11 cellular contexts compared by ENCODE assay signal in genomic region chr14:81323621-81324400, GRCh38.
DNase-seq lines count a peak whose midpoint lies in the region; ATAC-seq, FAIRE-seq and TF ChIP-seq lines count a peak whose summit lies in the region.
"Had no signal": no experiment of that assay in that cellular context is flagged by ENCODE, and none has a peak within 500 bp of the region (broad histone marks: within the 10 kb centered on the region; RNA-seq: fewer than 3 reads in every experiment).

No MANE protein-coding gene starts in this region.

- H3K18ac ChIP-seq in H1 (ENCODE audit: extremely low read depth, low read length), result peak overlapping the region; percentile 27; the same call in 1 of the 2 replicates

- H3K23me2 ChIP-seq in H1 (ENCODE audit: low read depth, low read length), result no peaks in the 10 kb centered on the region; the same call in 1 of the 2 replicates

- no peak for TF ChIP-seq EP300 in H1 (IDR thresholded peaks at IDR 0.05; ENCODE audit: borderline replicate concordance in 1 of 2, low read depth in 2 of 2, low read length in 2 of 2)

- H3K4me1 ChIP-seq in H1 (replicated peaks in 1 of 4; ENCODE audit: control insufficient read depth in 3 of 4, insufficient read depth in 4 of 4, low read length in 3 of 4), result peaks cover 2 to 26% (median 15%) of the 10 kb centered on the region in 4 experiments; a peak in 5 of 7 replicates
- H3K4me1 ChIP-seq in parathyroid adenoma, result no peaks in the 10 kb centered on the region

- POLR2A ChIA-PET in H1 (lab: Charles Lee; ENCODE audit: partially characterized antibody), result interaction anchor here (1.2 to 1.5 kb wide), 2 partner anchors 9 to 12 kb away, joined by 4 to 5 read pairs; no protein-coding TSS in a partner anchor
- POLR2A ChIA-PET in CD4-positive, alpha-beta T cell (lab: Charles Lee), result no interaction called here
- POLR2A ChIA-PET in naive thymus-derived CD8-positive, alpha-beta T cell (lab: Charles Lee), result no interaction called here

- no peak overlapping the region for H2BK120ac ChIP-seq in H1 (replicated peaks; ENCODE audit: low read depth, low read length)

- no peak overlapping the region for H3K4ac ChIP-seq in H1 (replicated peaks; ENCODE audit: insufficient read length, low read depth, low read length)

- no peak overlapping the region; the same call in 1 of the 2 replicates for H2BK5ac ChIP-seq in H1 (ENCODE audit: low read depth, low read length)

- H4K8ac ChIP-seq in H1 (ENCODE audit: extremely low read depth, insufficient read depth, low read length), result no peak overlapping the region; the same call in 1 of the 2 replicates

- peak overlapping the region in 3 of 4 experiments; percentile 38 to 57 (median 38); a peak in 6 of 8 replicates for H3K4me3 ChIP-seq in H1 (ENCODE audit: extremely low read depth in 1 of 4, insufficient read depth in 2 of 4, low read depth in 3 of 4, low read length in 4 of 4)
- H3K4me3 ChIP-seq in parathyroid adenoma (ENCODE audit: low read depth, low read length), result peak overlapping the region; percentile 25

- TF ChIP-seq CTCF in H1 (IDR thresholded peaks at IDR 0.05; ENCODE audit: control extremely low read depth in 1 of 3, insufficient read depth in 1 of 3, low read depth in 1 of 3, low read length in 3 of 3), result no peak
- no peak for TF ChIP-seq CTCF in parathyroid adenoma (IDR thresholded peaks at IDR 0.05)
- TF ChIP-seq CTCF in CD4-positive, alpha-beta T cell (IDR thresholded peaks at IDR 0.05), result no peak
- TF ChIP-seq CTCF in GM20000 (IDR thresholded peaks at IDR 0.05; ENCODE audit: extremely low read depth, missing control alignments), result no peak

- H2BK15ac ChIP-seq in H1 (ENCODE audit: low read length), result no peak overlapping the region

- no peaks in the 10 kb centered on the region for H3K9me3 Mint-ChIP-seq in CD4-positive, alpha-beta T cell
- no peaks in the 10 kb centered on the region for H3K9me3 Mint-ChIP-seq in naive thymus-derived CD8-positive, alpha-beta T cell

- H3K27ac ChIP-seq in H1 (ENCODE audit: low read depth, low read length) (peak overlapping the region; percentile 4; the same call in 1 of the 2 replicates), parathyroid adenoma (no peak overlapping the region)
- H3K27ac ChIP-seq in CD4-positive, alpha-beta T cell (ENCODE audit: low read depth, low read length), result no peak overlapping the region

- H3K4me2 ChIP-seq in H1 (ENCODE audit: insufficient read depth in 1 of 2, low read depth in 2 of 2, low read length in 2 of 2), result peak overlapping the region; percentile 51 to 69
- peak overlapping the region; percentile 59 for H3K4me2 ChIP-seq in parathyroid adenoma (ENCODE audit: low read length)

- peak; percentile 98 for DNase-seq in DMS79 treated with DMSO at 0.1 percent for 48 hours (lab: John Stamatoyannopoulos, UW)
- DNase-seq in NCI-H226, result peak; percentile 74
- DNase-seq in H1 (ENCODE audit: low read depth in 1 of 2, low spot score in 2 of 2), result peak; percentile 29 to 61
- no peak for DNase-seq in CD4-positive, alpha-beta T cell
- no peak for DNase-seq in activated CD4-positive, alpha-beta T cell treated with anti-CD3 and anti-CD28 coated beads for 1 hour
- no peak for DNase-seq in GM20000 (ENCODE audit: low spot score)
- DNase-seq in naive thymus-derived CD8-positive, alpha-beta T cell, result no peak
- DNase-seq: NCI-H1048, right cardiac atrium had no signal

- no peak overlapping the region; the same call in 1 of the 2 replicates for H2AK5ac ChIP-seq in H1 (ENCODE audit: low read depth, low read length)

- H3K27me3 ChIP-seq in H1 (replicated peaks in 1 of 4; ENCODE audit: control insufficient read depth in 3 of 4, extremely low read depth in 1 of 4, insufficient read depth in 3 of 4, low read length in 3 of 4) (no peaks in the 10 kb centered on the region), parathyroid adenoma (ENCODE audit: control insufficient read depth, insufficient read depth, low read length) (no peaks in the 10 kb centered on the region)
- H3K27me3 ChIP-seq in CD4-positive, alpha-beta T cell (ENCODE audit: control insufficient read depth, insufficient read depth, low read length), result no peaks in the 10 kb centered on the region

- H3K4me3 Mint-ChIP-seq in CD4-positive, alpha-beta T cell, result no peak overlapping the region
- H3K4me3 Mint-ChIP-seq in naive thymus-derived CD8-positive, alpha-beta T cell, result no peak overlapping the region

- no peak overlapping the region for H3K27ac Mint-ChIP-seq in CD4-positive, alpha-beta T cell
- H3K27ac Mint-ChIP-seq in naive thymus-derived CD8-positive, alpha-beta T cell, result no peak overlapping the region

- no peak overlapping the region for H3K56ac ChIP-seq in H1 (replicated peaks; ENCODE audit: insufficient read length, low read depth, low read length)

- no peaks in the 10 kb centered on the region for H3K36me3 Mint-ChIP-seq in CD4-positive, alpha-beta T cell (ENCODE audit: low read depth)
- no peaks in the 10 kb centered on the region for H3K36me3 Mint-ChIP-seq in naive thymus-derived CD8-positive, alpha-beta T cell

- H3K79me2 ChIP-seq in H1 (ENCODE audit: control insufficient read depth in 1 of 2, insufficient read depth in 2 of 2, low read length in 2 of 2), result peaks cover 0 to 7% of the 10 kb centered on the region in 2 experiments; a peak in 2 of 4 replicates
- no peaks in the 10 kb centered on the region for H3K79me2 ChIP-seq in parathyroid adenoma

- no peak for ATAC-seq in CD4-positive, alpha-beta T cell (ENCODE audit: poor library complexity)
- ATAC-seq in naive thymus-derived CD8-positive, alpha-beta T cell, result no peak

- H3K23ac ChIP-seq in H1 (ENCODE audit: insufficient read length), result no peak overlapping the region

- TF ChIP-seq RAD21 in H1 (IDR thresholded peaks at IDR 0.05 in 1 of 2, conservative IDR thresholded peaks at IDR 0.05 in 1 of 2; ENCODE audit: low read depth in 2 of 2, low read length in 2 of 2), result no peak; a peak in 1 of 4 replicates

- no peaks in the 10 kb centered on the region; the same call in none of the 2 replicates for H3K79me1 ChIP-seq in H1 (ENCODE audit: low read depth, low read length)

- no peak overlapping the region for H2BK20ac ChIP-seq in H1 (ENCODE audit: low read length)

- no peak overlapping the region for H4K5ac ChIP-seq in H1 (ENCODE audit: insufficient read length, low read depth, low read length)

- TF ChIP-seq POLR2A in H1 (IDR thresholded peaks at IDR 0.05; ENCODE audit: control extremely low read depth in 1 of 2, low read depth in 2 of 2, low read length in 2 of 2), result no peak

- no peaks in the 10 kb centered on the region for H3K27me3 Mint-ChIP-seq in CD4-positive, alpha-beta T cell
- H3K27me3 Mint-ChIP-seq in naive thymus-derived CD8-positive, alpha-beta T cell, result peaks cover 0 to 10% (median 1%) of the 10 kb centered on the region in 5 donors

- H3K9me3 ChIP-seq in H1 (ENCODE audit: insufficient read depth in 2 of 2, low read depth in 1 of 2, low read length in 1 of 2) (no peaks in the 10 kb centered on the region), parathyroid adenoma (ENCODE audit: control insufficient read depth, low read length) (no peaks in the 10 kb centered on the region)
- H3K9me3 ChIP-seq in CD4-positive, alpha-beta T cell (ENCODE audit: control insufficient read depth, low read length), result no peaks in the 10 kb centered on the region

- CTCF ChIA-PET in H1 (lab: Charles Lee; ENCODE audit: partially characterized antibody), result interaction anchor here (1.2 to 1.3 kb wide), 2 partner anchors 109 to 136 kb away, joined by 3 to 5 read pairs; no protein-coding TSS in a partner anchor
- CTCF ChIA-PET in CD4-positive, alpha-beta T cell (lab: Charles Lee), result interaction anchor here (1.0 kb wide), 1 partner anchor 11 kb away, joined by 3 read pairs; no protein-coding TSS in a partner anchor

- WGBS in H1 (ENCODE audit: extremely low coverage in 1 of 2, insufficient coverage in 1 of 2, insufficient read length in 1 of 2, insufficient replicate concordance in 2 of 2, low coverage in 1 of 2, low lambda C conversion rate in 2 of 2, missing lambda C conversion rate in 1 of 2), 2 experiments, result 20% methylated on average over 15 of the region's 16 CpGs; no CpG with 5 or more reads in 1 of the 2 experiments

- no peak overlapping the region for H4K91ac ChIP-seq in H1 (replicated peaks; ENCODE audit: insufficient read length, low read length)

- H3K36me3 ChIP-seq in H1 (ENCODE audit: control insufficient read depth in 2 of 4, insufficient read depth in 4 of 4, low read length in 3 of 4) (no peaks in the 10 kb centered on the region), parathyroid adenoma (ENCODE audit: control insufficient read depth, insufficient read depth, low read length) (no peaks in the 10 kb centered on the region)

- H2AFZ ChIP-seq in H1 (ENCODE audit: low read length), result 0 out of 2 replicates have a peak overlapping the region, but pooled peaks have one; percentile 24
- H2AFZ ChIP-seq in parathyroid adenoma, result peak overlapping the region; percentile 74

- no peak overlapping the region for H3K14ac ChIP-seq in H1 (ENCODE audit: insufficient read length)

- no peaks in the 10 kb centered on the region for H4K20me1 ChIP-seq in H1 (replicated peaks in 1 of 2; ENCODE audit: control insufficient read depth in 1 of 2, insufficient read depth in 2 of 2, low read length in 2 of 2)

- H3K9ac ChIP-seq in H1 (replicated peaks in 1 of 4; ENCODE audit: extremely low read depth in 1 of 4, low read depth in 3 of 4, low read length in 3 of 4) (peak overlapping the region in 2 of 4 experiments; percentile 20 to 23; a peak in 2 of 7 replicates), parathyroid adenoma (no peak overlapping the region)

- peak; percentile 68 for FAIRE-seq in H1 (lab: Jason Lieb, UNC)
- FAIRE-seq: G401.6 had no signal

- intact Hi-C loops in CD4-positive, alpha-beta T cell (cut with DNase I, micrococcal nuclease), result no loop called here

- no peaks in the 10 kb centered on the region for H3K4me1 Mint-ChIP-seq in CD4-positive, alpha-beta T cell (ENCODE audit: low read depth)
- H3K4me1 Mint-ChIP-seq in naive thymus-derived CD8-positive, alpha-beta T cell, result no peaks in the 10 kb centered on the region

- no peak overlapping the region; the same call in 1 of the 2 replicates for H2BK12ac ChIP-seq in H1 (ENCODE audit: low read depth, low read length)

TF ChIP-seq in H1, 55 proteins besides CTCF, POLR2A, EP300 and RAD21:
- peak; percentile 37; the same call in 1 of the 2 replicates for TF ChIP-seq TAF1 (IDR thresholded peaks at IDR 0.05; ENCODE audit: low read depth, low read length)
- TF ChIP-seq E2F6 (IDR thresholded peaks at IDR 0.05), result no peak
- TF ChIP-seq ASH2L (IDR thresholded peaks at IDR 0.05; ENCODE audit: low read length), result peak; percentile 48

Comparison
In these comparisons a context has a peak if more than half of its experiments do, and no peak if none do; other contexts are left out.
1. DNase-seq: peak in DMS79 treated with DMSO at 0.1 percent for 48 hours (single experiment), NCI-H226 (single experiment) and H1 (2 of 2); none in CD4-positive, alpha-beta T cell (0 of 10), activated CD4-positive, alpha-beta T cell treated with anti-CD3 and anti-CD28 coated beads for 1 hour (single experiment), GM20000 (single experiment) and naive thymus-derived CD8-positive, alpha-beta T cell (0 of 10).